In the genomic region with DNA sequence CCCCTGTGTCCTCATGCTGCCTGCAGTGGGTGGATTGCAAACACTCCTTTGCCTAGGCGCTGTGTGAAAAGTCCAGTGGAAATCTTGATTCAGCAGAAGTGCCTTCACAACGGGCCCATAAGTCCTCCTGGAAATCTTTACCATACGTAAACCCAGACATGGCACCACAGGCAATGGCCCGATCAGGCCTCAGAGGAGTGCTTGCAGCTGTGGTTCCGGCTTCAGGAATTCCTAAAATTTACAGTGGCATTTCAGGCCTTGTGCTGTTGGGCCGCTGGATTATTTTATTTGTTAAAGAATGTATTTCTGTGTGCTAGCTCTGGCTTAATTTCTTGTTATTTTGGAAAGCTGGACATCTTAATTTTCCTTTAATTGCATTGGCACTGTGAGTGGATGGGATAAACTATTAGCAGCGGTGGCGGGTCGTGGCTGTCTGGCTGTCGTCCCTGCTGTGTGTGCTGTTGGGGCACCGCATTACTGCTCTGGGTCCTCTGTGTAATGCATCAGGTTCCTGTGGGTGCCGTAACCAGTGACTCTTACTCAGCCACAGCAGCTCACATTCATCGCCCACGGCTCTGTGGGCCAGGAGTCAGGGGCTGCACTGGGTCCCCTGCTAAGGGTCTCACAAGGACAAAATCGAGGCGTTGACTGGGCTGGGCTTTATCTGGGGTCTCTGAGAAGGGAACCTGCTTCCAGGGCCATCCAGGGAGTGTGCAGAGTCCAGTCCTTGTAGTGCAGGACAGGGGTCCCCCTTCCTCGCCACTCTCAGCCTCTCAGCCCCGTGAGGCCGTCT, we compare ENCODE assay signal across 1 cellular context.
TF ChIP-seq lines count a peak whose summit lies in the region.

No MANE protein-coding gene starts in this region.

TF ChIP-seq in H1, 55 proteins besides CTCF, POLR2A, EP300 and RAD21 (continued from another document):
- TF ChIP-seq SAP30 (IDR thresholded peaks at IDR 0.05; ENCODE audit: insufficient read depth, insufficient replicate concordance, low read length) (no peak), CBX5 (IDR thresholded peaks at IDR 0.05; ENCODE audit: low read depth, low read length) (no peak), EZH2 (IDR thresholded peaks at IDR 0.05; ENCODE audit: low read depth, low read length, severe bottlenecking) (no peak), GTF2F1 (IDR thresholded peaks at IDR 0.05; ENCODE audit: borderline replicate concordance, low read depth, low read length) (no peak)
